Comparison of ENCODE assay signal across 8 cellular contexts in genomic region chr16:80924372-80924978, GRCh38.
DNase-seq lines count a peak whose midpoint lies in the region; ATAC-seq and TF ChIP-seq lines count a peak whose summit lies in the region.

No MANE protein-coding gene starts in this region.

- no peak for TF ChIP-seq CTCF in omental fat pad (IDR thresholded peaks at IDR 0.05)

- DNase-seq in NCI-H526 (lab: John Stamatoyannopoulos, UW) (peak; percentile 34 to 70), NCI-H526 treated with DMSO at 0.1 percent for 48 hours (lab: John Stamatoyannopoulos, UW) (no peak), HT1080 (ENCODE audit: low read depth) (peak; percentile 50), erythroblast (lab: John Stamatoyannopoulos, UW) (peak; percentile 31 to 52), omental fat pad (ENCODE audit: low spot score) (peak; percentile 37), SKM-1 (lab: John Stamatoyannopoulos, UW; ENCODE audit: unreplicated experiment) (no peak), NCI-H128 (lab: John Stamatoyannopoulos, UW; ENCODE audit: unreplicated experiment) (no peak)
- DNase-seq in activated CD4-positive, alpha-beta T cell treated with anti-CD3 and anti-CD28 coated beads for 4 hours: peak; percentile 8 to 22

- ATAC-seq in omental fat pad (ENCODE audit: low FRiP score): no peak

- TF ChIP-seq POLR2A in erythroblast (IDR thresholded peaks at IDR 0.05; ENCODE audit: low read length): no peak

Comparison
In these comparisons a context has a peak if more than half of its experiments do, and no peak if none do; other contexts are left out.
1. DNase-seq: peak in NCI-H526 (2 of 2), HT1080 (single experiment), activated CD4-positive, alpha-beta T cell treated with anti-CD3 and anti-CD28 coated beads for 4 hours (2 of 2), erythroblast (2 of 2) and omental fat pad (single experiment); none in NCI-H526 treated with DMSO at 0.1 percent for 48 hours (single experiment), SKM-1 (single experiment) and NCI-H128 (single experiment).